Comparison of ENCODE assay signal across 14 cellular contexts in the genomic region with DNA sequence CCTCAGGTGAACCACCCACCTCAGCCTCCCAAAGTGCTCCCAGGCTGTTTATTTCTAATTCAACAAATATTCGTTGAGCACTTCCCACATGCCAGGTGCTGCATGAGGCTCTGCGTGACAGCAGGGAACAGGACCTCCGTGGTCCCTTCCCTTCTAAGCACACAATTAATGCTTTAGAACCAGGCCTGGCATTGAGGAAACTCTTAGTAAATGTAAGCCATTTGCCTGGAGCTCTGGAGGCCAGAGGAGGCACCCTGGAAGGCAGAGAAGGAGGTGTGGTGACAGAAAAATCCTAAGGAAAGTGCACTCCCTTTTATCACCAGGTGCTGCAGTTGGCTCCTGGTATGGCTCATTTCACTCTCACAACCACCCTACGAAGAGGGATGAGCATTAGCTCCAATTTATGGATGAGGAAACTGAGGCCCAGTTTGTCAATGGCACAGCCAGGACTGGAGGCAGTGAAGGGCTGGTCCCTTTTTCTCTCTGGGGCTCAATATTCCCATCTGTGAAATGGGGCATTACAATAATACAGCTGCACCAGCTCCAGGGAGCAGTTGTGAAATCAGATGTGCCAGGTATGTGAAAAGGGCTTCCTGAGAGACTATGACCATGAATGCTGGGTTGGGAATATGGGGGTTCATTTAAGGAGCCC. TPM values are rescaled to one million over a fixed set of nuclear protein-coding genes. Genes with fewer than 3 reads are reported as not detected.
DNase-seq lines count a peak whose midpoint lies in the region; FAIRE-seq and TF ChIP-seq lines count a peak whose summit lies in the region.
"Had no signal": no experiment of that assay in that cellular context is flagged by ENCODE, and none has a peak within 500 bp of the region (broad histone marks: within the 10 kb centered on the region; RNA-seq: fewer than 3 reads in every experiment).

No MANE protein-coding gene starts in this region.

- POLR2A ChIA-PET in HEK293T (lab: Yijun Ruan, JAX): interaction anchor here (1.4 kb wide), 1 partner anchor 8 kb away, joined by 12 read pairs; a partner anchor contains a TSS

- DNase-seq in DMS79 treated with DMSO at 0.1 percent for 48 hours (lab: John Stamatoyannopoulos, UW): peak; percentile 27
- no peak for DNase-seq in DMS79 (lab: John Stamatoyannopoulos, UW)
- no peak for DNase-seq in Peyer's patch
- DNase-seq in kidney: no peak
- no peak for DNase-seq in spleen
- no peak for DNase-seq in NCI-H510A (lab: John Stamatoyannopoulos, UW)
- DNase-seq in HEK293T (ENCODE audit: extremely low spot score): no peak
- no peak for DNase-seq in superior temporal gyrus (ENCODE audit: extremely low spot score)
- DNase-seq: activated CD8-positive, alpha-beta memory T cell treated with anti-CD3 and anti-CD28 coated beads, Interleukin-2, amount 10 ng/mL, durations not matched to agents 7 days and 5 days; effector memory CD8-positive, alpha-beta T cell; KBM-7 had no signal

- H3K9me3 ChIP-seq in Peyer's patch (no peaks in the 10 kb centered on the region), kidney (ENCODE audit: control insufficient read depth in 1 of 2, low read length in 2 of 2) (no peaks in the 10 kb centered on the region), spleen (no peaks in the 10 kb centered on the region)

- H3K4me3 ChIP-seq in Peyer's patch: no peak overlapping the region
- H3K4me3 ChIP-seq in kidney (ENCODE audit: low read length in 2 of 2): no peak overlapping the region
- H3K4me3 ChIP-seq in spleen: no peak overlapping the region

- intact Hi-C loops in kidney (cut with DNase I) (no loop called here), spleen (cut with DNase I; ENCODE audit: low total_unique reads) (no loop called here)

- H3K27me3 ChIP-seq in Peyer's patch (no peaks in the 10 kb centered on the region), spleen (replicated peaks in 1 of 7) (peaks cover 0 to 12% (median 0%) of the 10 kb centered on the region in 7 donors)

- TF ChIP-seq POLR2A in Peyer's patch (IDR thresholded peaks at IDR 0.05) (no peak), spleen (IDR thresholded peaks at IDR 0.05) (no peak)

- TF ChIP-seq CTCF in Peyer's patch (IDR thresholded peaks at IDR 0.05): no peak
- no peak for TF ChIP-seq CTCF in kidney (IDR thresholded peaks at IDR 0.05; ENCODE audit: borderline replicate concordance, extremely low read depth, insufficient read depth)
- no peak for TF ChIP-seq CTCF in spleen (IDR thresholded peaks at IDR 0.05 in 8 of 11, conservative IDR thresholded peaks at IDR 0.05 in 3 of 11)

- 80 to 91% (median 84%) methylated on average over 4 of the region's 4 CpGs for WGBS in spleen, 5 donors

- H3K4me1 ChIP-seq in Peyer's patch: peaks cover 0 to 11% (median 5%) of the 10 kb centered on the region in 4 donors
- peaks cover 8% of the 10 kb centered on the region in 2 donors for H3K4me1 ChIP-seq in kidney (ENCODE audit: control insufficient read depth in 1 of 2, insufficient read depth in 1 of 2, low read depth in 1 of 2, low read length in 2 of 2)
- peaks cover 0 to 32% (median 4%) of the 10 kb centered on the region in 6 donors for H3K4me1 ChIP-seq in spleen

- FAIRE-seq in kidney (lab: Jason Lieb, UNC): no peak

- H3K27ac ChIP-seq in Peyer's patch (peak overlapping the region in 3 of 4 donors; percentile 82 to 94 (median 90)), kidney (ENCODE audit: low read depth in 2 of 2, low read length in 2 of 2) (peak overlapping the region; percentile 16 to 63), spleen (peak overlapping the region in 5 of 8 donors; percentile 61 to 71 (median 68))

- H3K9ac ChIP-seq in kidney (ENCODE audit: low read length in 2 of 2): peak overlapping the region in 1 of 2 donors; percentile 10

- H3K36me3 ChIP-seq in Peyer's patch: no peaks in the 10 kb centered on the region
- no peaks in the 10 kb centered on the region for H3K36me3 ChIP-seq in kidney (ENCODE audit: control insufficient read depth in 1 of 2, insufficient read depth in 2 of 2, low read length in 2 of 2)
- no peaks in the 10 kb centered on the region for H3K36me3 ChIP-seq in spleen

- CTCF ChIA-PET in HEK293T (lab: Yijun Ruan, JAX): interaction anchor here (1.8 kb wide), 1 partner anchor 15 kb away, joined by 8 read pairs; no protein-coding TSS in a partner anchor

TF ChIP-seq in HEK293T, 16 proteins besides CTCF, POLR2A, EP300 and RAD21:
- no peak for TF ChIP-seq LEF1 (IDR thresholded peaks at IDR 0.05; ENCODE audit: borderline replicate concordance)
- TF ChIP-seq, protein P1, sequence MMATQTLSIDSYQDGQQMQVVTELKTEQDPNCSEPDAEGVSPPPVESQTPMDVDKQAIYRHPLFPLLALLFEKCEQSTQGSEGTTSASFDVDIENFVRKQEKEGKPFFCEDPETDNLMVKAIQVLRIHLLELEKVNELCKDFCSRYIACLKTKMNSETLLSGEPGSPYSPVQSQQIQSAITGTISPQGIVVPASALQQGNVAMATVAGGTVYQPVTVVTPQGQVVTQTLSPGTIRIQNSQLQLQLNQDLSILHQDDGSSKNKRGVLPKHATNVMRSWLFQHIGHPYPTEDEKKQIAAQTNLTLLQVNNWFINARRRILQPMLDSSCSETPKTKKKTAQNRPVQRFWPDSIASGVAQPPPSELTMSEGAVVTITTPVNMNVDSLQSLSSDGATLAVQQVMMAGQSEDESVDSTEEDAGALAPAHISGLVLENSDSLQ (IDR thresholded peaks at IDR 0.05): no peak
- no peak for TF ChIP-seq NFRKB (IDR thresholded peaks at IDR 0.05)
- TF ChIP-seq ARNT (IDR thresholded peaks at IDR 0.05): no peak
- TF ChIP-seq TARDBP (IDR thresholded peaks at IDR 0.05): no peak
- TF ChIP-seq BHLHE40 (IDR thresholded peaks at IDR 0.05; ENCODE audit: borderline replicate concordance): no peak
- no peak for TF ChIP-seq SP1 (IDR thresholded peaks at IDR 0.05)
- no peak for TF ChIP-seq FOXA1 (IDR thresholded peaks at IDR 0.05)
- TF ChIP-seq ELF4 (IDR thresholded peaks at IDR 0.05): no peak
- TF ChIP-seq CTBP1 (IDR thresholded peaks at IDR 0.05; ENCODE audit: borderline replicate concordance): no peak
- no peak for TF ChIP-seq ZNF384 (IDR thresholded peaks at IDR 0.05)
- TF ChIP-seq SUZ12 (IDR thresholded peaks at IDR 0.05): no peak
- no peak for TF ChIP-seq FOXM1 (IDR thresholded peaks at IDR 0.05; ENCODE audit: borderline replicate concordance)
- no peak for TF ChIP-seq HDGF (IDR thresholded peaks at IDR 0.05; ENCODE audit: borderline replicate concordance)
- TF ChIP-seq FOXK2 (IDR thresholded peaks at IDR 0.05): no peak
- TF ChIP-seq L3MBTL2 (conservative IDR thresholded peaks at IDR 0.05): no peak

RNA-seq across cellular contexts. Expression of a gene that starts 8.1 kb away (rescaled TPM):
- 100 to 1,000 TPM; 408 to 760 (median 570) TPM for total RNA-seq in Peyer's patch
- 189 TPM for total RNA-seq in kidney
- polyA plus RNA-seq in kidney (ENCODE audit: insufficient read depth, low read depth, low replicate concordance): 293 TPM
- 100 to 1,000 TPM in 5 of 7 donors, 10 to 100 TPM in 2; 77.1 to 222 (median 124) TPM for total RNA-seq in spleen
- polyA plus RNA-seq in spleen: 100 to 1,000 TPM in 2 of 3 donors, 10 to 100 TPM in 1; 47.6 to 131 (median 122) TPM
- total RNA-seq: activated CD8-positive, alpha-beta memory T cell treated with anti-CD3 and anti-CD28 coated beads, Interleukin-2, amount 10 ng/mL, durations not matched to agents 7 days and 5 days had no signal

RNA-seq across cellular contexts. Expression of a gene that starts 40.8 kb away (rescaled TPM):
- total RNA-seq in Peyer's patch (1 to 10 TPM in 1 of 4 donors, not detected in 3; 2.5 TPM), kidney (1.3 TPM), spleen (1 to 10 TPM in 3 of 7 donors, not detected in 4; 1.1 to 1.5 (median 1.5) TPM)
- polyA plus RNA-seq in kidney (ENCODE audit: insufficient read depth, low read depth, low replicate concordance) (6.9 TPM), spleen (1 to 10 TPM; 1.9 to 4.6 (median 2.0) TPM)
- total RNA-seq: A172; activated CD8-positive, alpha-beta memory T cell treated with anti-CD3 and anti-CD28 coated beads, Interleukin-2, amount 10 ng/mL, durations not matched to agents 7 days and 5 days; Daoy; T-helper 2 cell treated with Interferon-gamma antibody and Interleukin-4, amounts not matched to agents 100 ng/mL and 5 ng/mL, for 36 hours had no signal

Comparison
In these comparisons a context has a peak if more than half of its experiments do, and no peak if none do; other contexts are left out.
1. H3K27ac ChIP-seq: peak in every context shown above with its lines; median percentile 90 in Peyer's patch; 68 in spleen; 40 in kidney.